Comparison of ENCODE assay signal across 11 cellular contexts in genomic region chr19:46433470-46433869, GRCh38. TPM values are rescaled to one million over a fixed set of nuclear protein-coding genes. Genes with fewer than 3 reads are reported as not detected.
"Had no signal": no experiment of that assay in that cellular context is flagged by ENCODE, and none has a peak within 500 bp of the region (broad histone marks: within the 10 kb centered on the region; RNA-seq: fewer than 3 reads in every experiment).

No MANE protein-coding gene starts in this region.

RNA-seq across cellular contexts. Expression of gene PNMA8C, which starts 4.7 kb away (rescaled TPM):
- total RNA-seq: naive thymus-derived CD8-positive, alpha-beta T cell; natural killer cell treated with Interleukin-12 subunit alpha and Interleukin-12 subunit beta and Interleukin-15 and Interleukin-18, amount 100 ng/mL, for 72 hours; omental fat pad; psoas muscle; renal cortical epithelial cell; right atrium auricular region; right lobe of liver; sciatic nerve; smooth muscle cell; spleen had no signal
- polyA plus RNA-seq: naive thymus-derived CD8-positive, alpha-beta T cell; smooth muscle cell had no signal

RNA-seq across cellular contexts. Expression of gene CCDC8, which starts 20.1 kb away (rescaled TPM):
- total RNA-seq: naive thymus-derived CD8-positive, alpha-beta T cell; natural killer cell; natural killer cell treated with Interleukin-12 subunit alpha and Interleukin-12 subunit beta and Interleukin-15 and Interleukin-18, amount 100 ng/mL, for 72 hours had no signal
- polyA plus RNA-seq: naive thymus-derived CD8-positive, alpha-beta T cell had no signal

RNA-seq across cellular contexts. Expression of gene PNMA8A, which starts 37.9 kb away (rescaled TPM):
- total RNA-seq: natural killer cell; natural killer cell treated with Interleukin-12 subunit alpha and Interleukin-12 subunit beta and Interleukin-15 and Interleukin-18, amount 100 ng/mL, for 72 hours had no signal
- polyA plus RNA-seq: naive thymus-derived CD8-positive, alpha-beta T cell had no signal
